1 cellular context compared by ENCODE assay signal in the genomic region with DNA sequence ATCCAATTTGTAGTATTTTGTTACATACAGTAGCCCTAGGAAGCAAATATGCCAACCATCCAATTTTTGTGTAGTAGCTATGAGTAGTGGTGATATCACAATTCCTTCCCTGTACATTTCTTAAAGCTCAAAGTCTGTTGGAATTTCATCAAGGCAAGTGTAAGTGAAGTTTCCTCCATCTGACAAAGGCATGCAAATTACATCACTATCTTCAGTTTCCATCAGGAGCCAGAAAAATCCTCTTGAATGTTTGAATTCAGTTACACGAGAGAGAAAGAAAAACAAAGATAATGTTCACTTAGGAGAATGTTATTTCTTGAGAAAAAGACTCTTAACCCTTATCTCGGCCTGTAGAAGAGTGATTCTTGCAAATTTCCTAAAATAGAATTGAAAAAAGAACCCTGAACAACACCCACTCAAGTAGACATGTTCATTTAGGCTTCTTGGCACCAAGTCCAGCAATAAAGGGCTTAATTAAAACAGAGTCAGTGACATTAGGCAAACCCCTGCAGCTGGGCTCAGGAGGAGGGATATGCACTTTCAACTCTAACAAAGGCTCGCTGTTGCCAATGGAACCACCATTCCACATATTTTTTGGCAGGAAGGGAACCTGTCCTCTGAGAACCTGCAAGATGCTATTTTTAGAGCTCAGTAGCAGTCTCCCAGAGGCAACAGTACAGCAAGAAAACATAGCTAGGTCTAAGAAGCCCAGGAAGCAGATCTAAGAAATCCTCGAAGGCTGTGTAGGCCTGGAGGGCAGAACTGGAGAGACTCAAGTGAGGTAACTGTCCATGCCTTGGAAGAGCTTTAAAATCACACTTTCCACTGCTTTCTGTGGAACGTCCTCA.
A peak's percentile ranks its signal among the peaks of the same experiment; 100 is the strongest.
TF ChIP-seq lines count a peak whose summit lies in the region.

No MANE protein-coding gene starts in this region.

TF ChIP-seq in K562, 482 proteins besides CTCF, POLR2A, EP300 and RAD21 (continued from another document and continues in another):
- TF ChIP-seq, protein P1, sequence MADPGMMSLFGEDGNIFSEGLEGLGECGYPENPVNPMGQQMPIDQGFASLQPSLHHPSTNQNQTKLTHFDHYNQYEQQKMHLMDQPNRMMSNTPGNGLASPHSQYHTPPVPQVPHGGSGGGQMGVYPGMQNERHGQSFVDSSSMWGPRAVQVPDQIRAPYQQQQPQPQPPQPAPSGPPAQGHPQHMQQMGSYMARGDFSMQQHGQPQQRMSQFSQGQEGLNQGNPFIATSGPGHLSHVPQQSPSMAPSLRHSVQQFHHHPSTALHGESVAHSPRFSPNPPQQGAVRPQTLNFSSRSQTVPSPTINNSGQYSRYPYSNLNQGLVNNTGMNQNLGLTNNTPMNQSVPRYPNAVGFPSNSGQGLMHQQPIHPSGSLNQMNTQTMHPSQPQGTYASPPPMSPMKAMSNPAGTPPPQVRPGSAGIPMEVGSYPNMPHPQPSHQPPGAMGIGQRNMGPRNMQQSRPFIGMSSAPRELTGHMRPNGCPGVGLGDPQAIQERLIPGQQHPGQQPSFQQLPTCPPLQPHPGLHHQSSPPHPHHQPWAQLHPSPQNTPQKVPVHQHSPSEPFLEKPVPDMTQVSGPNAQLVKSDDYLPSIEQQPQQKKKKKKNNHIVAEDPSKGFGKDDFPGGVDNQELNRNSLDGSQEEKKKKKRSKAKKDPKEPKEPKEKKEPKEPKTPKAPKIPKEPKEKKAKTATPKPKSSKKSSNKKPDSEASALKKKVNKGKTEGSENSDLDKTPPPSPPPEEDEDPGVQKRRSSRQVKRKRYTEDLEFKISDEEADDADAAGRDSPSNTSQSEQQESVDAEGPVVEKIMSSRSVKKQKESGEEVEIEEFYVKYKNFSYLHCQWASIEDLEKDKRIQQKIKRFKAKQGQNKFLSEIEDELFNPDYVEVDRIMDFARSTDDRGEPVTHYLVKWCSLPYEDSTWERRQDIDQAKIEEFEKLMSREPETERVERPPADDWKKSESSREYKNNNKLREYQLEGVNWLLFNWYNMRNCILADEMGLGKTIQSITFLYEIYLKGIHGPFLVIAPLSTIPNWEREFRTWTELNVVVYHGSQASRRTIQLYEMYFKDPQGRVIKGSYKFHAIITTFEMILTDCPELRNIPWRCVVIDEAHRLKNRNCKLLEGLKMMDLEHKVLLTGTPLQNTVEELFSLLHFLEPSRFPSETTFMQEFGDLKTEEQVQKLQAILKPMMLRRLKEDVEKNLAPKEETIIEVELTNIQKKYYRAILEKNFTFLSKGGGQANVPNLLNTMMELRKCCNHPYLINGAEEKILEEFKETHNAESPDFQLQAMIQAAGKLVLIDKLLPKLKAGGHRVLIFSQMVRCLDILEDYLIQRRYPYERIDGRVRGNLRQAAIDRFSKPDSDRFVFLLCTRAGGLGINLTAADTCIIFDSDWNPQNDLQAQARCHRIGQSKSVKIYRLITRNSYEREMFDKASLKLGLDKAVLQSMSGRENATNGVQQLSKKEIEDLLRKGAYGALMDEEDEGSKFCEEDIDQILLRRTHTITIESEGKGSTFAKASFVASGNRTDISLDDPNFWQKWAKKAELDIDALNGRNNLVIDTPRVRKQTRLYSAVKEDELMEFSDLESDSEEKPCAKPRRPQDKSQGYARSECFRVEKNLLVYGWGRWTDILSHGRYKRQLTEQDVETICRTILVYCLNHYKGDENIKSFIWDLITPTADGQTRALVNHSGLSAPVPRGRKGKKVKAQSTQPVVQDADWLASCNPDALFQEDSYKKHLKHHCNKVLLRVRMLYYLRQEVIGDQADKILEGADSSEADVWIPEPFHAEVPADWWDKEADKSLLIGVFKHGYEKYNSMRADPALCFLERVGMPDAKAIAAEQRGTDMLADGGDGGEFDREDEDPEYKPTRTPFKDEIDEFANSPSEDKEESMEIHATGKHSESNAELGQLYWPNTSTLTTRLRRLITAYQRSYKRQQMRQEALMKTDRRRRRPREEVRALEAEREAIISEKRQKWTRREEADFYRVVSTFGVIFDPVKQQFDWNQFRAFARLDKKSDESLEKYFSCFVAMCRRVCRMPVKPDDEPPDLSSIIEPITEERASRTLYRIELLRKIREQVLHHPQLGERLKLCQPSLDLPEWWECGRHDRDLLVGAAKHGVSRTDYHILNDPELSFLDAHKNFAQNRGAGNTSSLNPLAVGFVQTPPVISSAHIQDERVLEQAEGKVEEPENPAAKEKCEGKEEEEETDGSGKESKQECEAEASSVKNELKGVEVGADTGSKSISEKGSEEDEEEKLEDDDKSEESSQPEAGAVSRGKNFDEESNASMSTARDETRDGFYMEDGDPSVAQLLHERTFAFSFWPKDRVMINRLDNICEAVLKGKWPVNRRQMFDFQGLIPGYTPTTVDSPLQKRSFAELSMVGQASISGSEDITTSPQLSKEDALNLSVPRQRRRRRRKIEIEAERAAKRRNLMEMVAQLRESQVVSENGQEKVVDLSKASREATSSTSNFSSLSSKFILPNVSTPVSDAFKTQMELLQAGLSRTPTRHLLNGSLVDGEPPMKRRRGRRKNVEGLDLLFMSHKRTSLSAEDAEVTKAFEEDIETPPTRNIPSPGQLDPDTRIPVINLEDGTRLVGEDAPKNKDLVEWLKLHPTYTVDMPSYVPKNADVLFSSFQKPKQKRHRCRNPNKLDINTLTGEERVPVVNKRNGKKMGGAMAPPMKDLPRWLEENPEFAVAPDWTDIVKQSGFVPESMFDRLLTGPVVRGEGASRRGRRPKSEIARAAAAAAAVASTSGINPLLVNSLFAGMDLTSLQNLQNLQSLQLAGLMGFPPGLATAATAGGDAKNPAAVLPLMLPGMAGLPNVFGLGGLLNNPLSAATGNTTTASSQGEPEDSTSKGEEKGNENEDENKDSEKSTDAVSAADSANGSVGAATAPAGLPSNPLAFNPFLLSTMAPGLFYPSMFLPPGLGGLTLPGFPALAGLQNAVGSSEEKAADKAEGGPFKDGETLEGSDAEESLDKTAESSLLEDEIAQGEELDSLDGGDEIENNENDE (IDR thresholded peaks at IDR 0.05; ENCODE audit: low read depth, low read length): no peak
- TF ChIP-seq SMARCC2 (IDR thresholded peaks at IDR 0.05; ENCODE audit: low read depth) (0 out of 2 replicates have a peak, but pooled peaks have one; percentile 17), CBFA2T3 (IDR thresholded peaks at IDR 0.05) (peak; percentile 47; the same call in 1 of the 2 replicates), PPARD (CRISPR knock-in tag; IDR thresholded peaks at IDR 0.05) (no peak), PHB (CRISPR knock-in tag; IDR thresholded peaks at IDR 0.05) (no peak), L3MBTL2 (IDR thresholded peaks at IDR 0.05) (0 out of 2 replicates have a peak, but pooled peaks have one; percentile 29), ZNF668 (CRISPR knock-in tag; IDR thresholded peaks at IDR 0.05) (no peak), SNRNP70 (optimal IDR thresholded peaks at IDR 0.05; ENCODE audit: low read depth, low read length) (no peak), CBFB (CRISPR knock-in tag; IDR thresholded peaks at IDR 0.05) (no peak), BHLHE40 (IDR thresholded peaks at IDR 0.05; ENCODE audit: low read length) (no peak), CTBP1 (IDR thresholded peaks at IDR 0.05; ENCODE audit: borderline replicate concordance) (0 out of 2 replicates have a peak, but pooled peaks have one; percentile 33), SMAD1 (IDR thresholded peaks at IDR 0.05; ENCODE audit: low read depth, low read length, partially characterized antibody) (no peak), PHTF2 (CRISPR knock-in tag; IDR thresholded peaks at IDR 0.05) (no peak), NCOA1 (IDR thresholded peaks at IDR 0.05; ENCODE audit: low read depth) (peak; percentile 57), BRD4 (IDR thresholded peaks at IDR 0.05) (no peak), MYC (IDR thresholded peaks at IDR 0.05; ENCODE audit: low read depth, low read length) (no peak), MYC (CRISPR knock-in tag; IDR thresholded peaks at IDR 0.05; ENCODE audit: borderline replicate concordance, low read depth) (no peak), YY1 (IDR thresholded peaks at IDR 0.05; ENCODE audit: borderline replicate concordance in 1 of 3, control insufficient read depth in 1 of 3, extremely low read depth in 1 of 3, insufficient read depth in 3 of 3, insufficient read length in 1 of 3, insufficient replicate concordance in 2 of 3, low read depth in 1 of 3, low read length in 2 of 3) (no peak), BCOR (IDR thresholded peaks at IDR 0.05) (no peak), MYNN (IDR thresholded peaks at IDR 0.05) (no peak), MYNN (CRISPR knock-in tag; IDR thresholded peaks at IDR 0.05) (no peak), NUFIP1 (IDR thresholded peaks at IDR 0.05; ENCODE audit: partially characterized antibody) (no peak), TAL1 (IDR thresholded peaks at IDR 0.05) (0 out of 2 replicates have a peak, but pooled peaks have one; percentile 30), BMI1 (IDR thresholded peaks at IDR 0.05; ENCODE audit: low read length) (no peak), ATF7 (IDR thresholded peaks at IDR 0.05) (0 out of 2 replicates have a peak, but pooled peaks have one; percentile 35), ZFP30 (CRISPR knock-in tag; IDR thresholded peaks at IDR 0.05; ENCODE audit: borderline replicate concordance) (no peak)
- TF ChIP-seq, protein P2, sequence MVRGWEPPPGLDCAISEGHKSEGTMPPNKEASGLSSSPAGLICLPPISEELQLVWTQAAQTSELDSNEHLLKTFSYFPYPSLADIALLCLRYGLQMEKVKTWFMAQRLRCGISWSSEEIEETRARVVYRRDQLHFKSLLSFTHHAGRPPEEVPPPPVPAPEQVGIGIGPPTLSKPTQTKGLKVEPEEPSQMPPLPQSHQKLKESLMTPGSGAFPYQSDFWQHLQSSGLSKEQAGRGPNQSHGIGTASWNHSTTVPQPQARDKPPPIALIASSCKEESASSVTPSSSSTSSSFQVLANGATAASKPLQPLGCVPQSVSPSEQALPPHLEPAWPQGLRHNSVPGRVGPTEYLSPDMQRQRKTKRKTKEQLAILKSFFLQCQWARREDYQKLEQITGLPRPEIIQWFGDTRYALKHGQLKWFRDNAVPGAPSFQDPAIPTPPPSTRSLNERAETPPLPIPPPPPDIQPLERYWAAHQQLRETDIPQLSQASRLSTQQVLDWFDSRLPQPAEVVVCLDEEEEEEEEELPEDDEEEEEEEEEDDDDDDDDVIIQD (CRISPR knock-in tag; IDR thresholded peaks at IDR 0.05): no peak
- TF ChIP-seq, protein P3, sequence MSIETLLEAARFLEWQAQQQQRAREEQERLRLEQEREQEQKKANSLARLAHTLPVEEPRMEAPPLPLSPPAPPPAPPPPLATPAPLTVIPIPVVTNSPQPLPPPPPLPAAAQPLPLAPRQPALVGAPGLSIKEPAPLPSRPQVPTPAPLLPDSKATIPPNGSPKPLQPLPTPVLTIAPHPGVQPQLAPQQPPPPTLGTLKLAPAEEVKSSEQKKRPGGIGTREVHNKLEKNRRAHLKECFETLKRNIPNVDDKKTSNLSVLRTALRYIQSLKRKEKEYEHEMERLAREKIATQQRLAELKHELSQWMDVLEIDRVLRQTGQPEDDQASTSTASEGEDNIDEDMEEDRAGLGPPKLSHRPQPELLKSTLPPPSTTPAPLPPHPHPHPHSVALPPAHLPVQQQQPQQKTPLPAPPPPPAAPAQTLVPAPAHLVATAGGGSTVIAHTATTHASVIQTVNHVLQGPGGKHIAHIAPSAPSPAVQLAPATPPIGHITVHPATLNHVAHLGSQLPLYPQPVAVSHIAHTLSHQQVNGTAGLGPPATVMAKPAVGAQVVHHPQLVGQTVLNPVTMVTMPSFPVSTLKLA (conservative IDR thresholded peaks at IDR 0.05): no peak
- TF ChIP-seq, protein P4, sequence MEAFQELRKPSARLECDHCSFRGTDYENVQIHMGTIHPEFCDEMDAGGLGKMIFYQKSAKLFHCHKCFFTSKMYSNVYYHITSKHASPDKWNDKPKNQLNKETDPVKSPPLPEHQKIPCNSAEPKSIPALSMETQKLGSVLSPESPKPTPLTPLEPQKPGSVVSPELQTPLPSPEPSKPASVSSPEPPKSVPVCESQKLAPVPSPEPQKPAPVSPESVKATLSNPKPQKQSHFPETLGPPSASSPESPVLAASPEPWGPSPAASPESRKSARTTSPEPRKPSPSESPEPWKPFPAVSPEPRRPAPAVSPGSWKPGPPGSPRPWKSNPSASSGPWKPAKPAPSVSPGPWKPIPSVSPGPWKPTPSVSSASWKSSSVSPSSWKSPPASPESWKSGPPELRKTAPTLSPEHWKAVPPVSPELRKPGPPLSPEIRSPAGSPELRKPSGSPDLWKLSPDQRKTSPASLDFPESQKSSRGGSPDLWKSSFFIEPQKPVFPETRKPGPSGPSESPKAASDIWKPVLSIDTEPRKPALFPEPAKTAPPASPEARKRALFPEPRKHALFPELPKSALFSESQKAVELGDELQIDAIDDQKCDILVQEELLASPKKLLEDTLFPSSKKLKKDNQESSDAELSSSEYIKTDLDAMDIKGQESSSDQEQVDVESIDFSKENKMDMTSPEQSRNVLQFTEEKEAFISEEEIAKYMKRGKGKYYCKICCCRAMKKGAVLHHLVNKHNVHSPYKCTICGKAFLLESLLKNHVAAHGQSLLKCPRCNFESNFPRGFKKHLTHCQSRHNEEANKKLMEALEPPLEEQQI (IDR thresholded peaks at IDR 0.05): no peak
- TF ChIP-seq, protein P5, sequence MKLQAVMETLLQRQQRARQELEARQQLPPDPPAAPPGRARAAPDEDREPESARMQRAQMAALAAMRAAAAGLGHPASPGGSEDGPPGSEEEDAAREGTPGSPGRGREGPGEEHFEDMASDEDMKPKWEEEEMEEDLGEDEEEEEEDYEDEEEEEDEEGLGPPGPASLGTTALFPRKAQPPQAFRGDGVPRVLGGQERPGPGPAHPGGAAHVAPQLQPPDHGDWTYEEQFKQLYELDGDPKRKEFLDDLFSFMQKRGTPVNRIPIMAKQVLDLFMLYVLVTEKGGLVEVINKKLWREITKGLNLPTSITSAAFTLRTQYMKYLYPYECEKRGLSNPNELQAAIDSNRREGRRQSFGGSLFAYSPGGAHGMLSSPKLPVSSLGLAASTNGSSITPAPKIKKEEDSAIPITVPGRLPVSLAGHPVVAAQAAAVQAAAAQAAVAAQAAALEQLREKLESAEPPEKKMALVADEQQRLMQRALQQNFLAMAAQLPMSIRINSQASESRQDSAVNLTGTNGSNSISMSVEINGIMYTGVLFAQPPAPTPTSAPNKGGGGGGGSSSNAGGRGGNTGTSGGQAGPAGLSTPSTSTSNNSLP (IDR thresholded peaks at IDR 0.05; ENCODE audit: borderline replicate concordance, low read depth, low read length): no peak
- TF ChIP-seq, protein P6, sequence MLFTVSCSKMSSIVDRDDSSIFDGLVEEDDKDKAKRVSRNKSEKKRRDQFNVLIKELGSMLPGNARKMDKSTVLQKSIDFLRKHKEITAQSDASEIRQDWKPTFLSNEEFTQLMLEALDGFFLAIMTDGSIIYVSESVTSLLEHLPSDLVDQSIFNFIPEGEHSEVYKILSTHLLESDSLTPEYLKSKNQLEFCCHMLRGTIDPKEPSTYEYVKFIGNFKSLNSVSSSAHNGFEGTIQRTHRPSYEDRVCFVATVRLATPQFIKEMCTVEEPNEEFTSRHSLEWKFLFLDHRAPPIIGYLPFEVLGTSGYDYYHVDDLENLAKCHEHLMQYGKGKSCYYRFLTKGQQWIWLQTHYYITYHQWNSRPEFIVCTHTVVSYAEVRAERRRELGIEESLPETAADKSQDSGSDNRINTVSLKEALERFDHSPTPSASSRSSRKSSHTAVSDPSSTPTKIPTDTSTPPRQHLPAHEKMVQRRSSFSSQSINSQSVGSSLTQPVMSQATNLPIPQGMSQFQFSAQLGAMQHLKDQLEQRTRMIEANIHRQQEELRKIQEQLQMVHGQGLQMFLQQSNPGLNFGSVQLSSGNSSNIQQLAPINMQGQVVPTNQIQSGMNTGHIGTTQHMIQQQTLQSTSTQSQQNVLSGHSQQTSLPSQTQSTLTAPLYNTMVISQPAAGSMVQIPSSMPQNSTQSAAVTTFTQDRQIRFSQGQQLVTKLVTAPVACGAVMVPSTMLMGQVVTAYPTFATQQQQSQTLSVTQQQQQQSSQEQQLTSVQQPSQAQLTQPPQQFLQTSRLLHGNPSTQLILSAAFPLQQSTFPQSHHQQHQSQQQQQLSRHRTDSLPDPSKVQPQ (CRISPR knock-in tag; IDR thresholded peaks at IDR 0.05; ENCODE audit: borderline replicate concordance): no peak
- TF ChIP-seq, protein P7, sequence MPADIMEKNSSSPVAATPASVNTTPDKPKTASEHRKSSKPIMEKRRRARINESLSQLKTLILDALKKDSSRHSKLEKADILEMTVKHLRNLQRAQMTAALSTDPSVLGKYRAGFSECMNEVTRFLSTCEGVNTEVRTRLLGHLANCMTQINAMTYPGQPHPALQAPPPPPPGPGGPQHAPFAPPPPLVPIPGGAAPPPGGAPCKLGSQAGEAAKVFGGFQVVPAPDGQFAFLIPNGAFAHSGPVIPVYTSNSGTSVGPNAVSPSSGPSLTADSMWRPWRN (IDR thresholded peaks at IDR 0.05; ENCODE audit: low read depth): no peak
